Comparison of ENCODE assay signal across 26 cellular contexts in genomic region chr14:38339704-38340103, GRCh38.
DNase-seq lines count a peak whose midpoint lies in the region; ATAC-seq, FAIRE-seq and TF ChIP-seq lines count a peak whose summit lies in the region.
"Had no signal": no experiment of that assay in that cellular context is flagged by ENCODE, and none has a peak within 500 bp of the region (broad histone marks: within the 10 kb centered on the region; RNA-seq: fewer than 3 reads in every experiment).

No MANE protein-coding gene starts in this region.

- WGBS in mesenchymal stem cell, result 67% methylated on average over 1 of the region's 1 CpG

- H2BK120ac ChIP-seq in mesenchymal stem cell (ENCODE audit: low read depth, low read length), result no peak overlapping the region

- H3K27me3 ChIP-seq in mesenchymal stem cell (ENCODE audit: control insufficient read depth in 1 of 2, insufficient read depth in 1 of 2, low read length in 2 of 2), result no peaks in the 10 kb centered on the region
- H3K27me3 ChIP-seq: pancreas, SJSA1 had no signal

- H3K4me1 Mint-ChIP-seq in HFFc6 (ENCODE audit: low read depth), result peaks cover 78% of the 10 kb centered on the region
- H3K4me1 Mint-ChIP-seq: activated B cell treated with CpG ODN at 0.5 μM for 24 hours; activated CD4-positive, alpha-beta memory T cell treated with anti-CD3 and anti-CD28 coated beads, Interleukin-2, amount 10 ng/mL, durations not matched to agents 7 days and 5 days; naive thymus-derived CD4-positive, alpha-beta T cell had no signal

- FAIRE-seq in GM12892 (lab: Jason Lieb, UNC), result no peak
- FAIRE-seq: bronchial epithelial cell, pancreas had no signal

- no peak overlapping the region for H2BK15ac ChIP-seq in mesenchymal stem cell (ENCODE audit: low read depth, poor library complexity, severe bottlenecking)

- H3K9me3 Mint-ChIP-seq in HFFc6, result no peaks in the 10 kb centered on the region
- H3K9me3 Mint-ChIP-seq: activated B cell treated with CpG ODN at 0.5 μM for 24 hours; activated CD4-positive, alpha-beta memory T cell treated with anti-CD3 and anti-CD28 coated beads, Interleukin-2, amount 10 ng/mL, durations not matched to agents 7 days and 5 days had no signal

- H3K9me3 ChIP-seq in mesenchymal stem cell (ENCODE audit: control insufficient read depth, low read length), result no peaks in the 10 kb centered on the region
- H3K9me3 ChIP-seq: pancreas, SJSA1, thoracic aorta had no signal

- TF ChIP-seq POLR2A in GM12892 (IDR thresholded peaks at IDR 0.05; ENCODE audit: low read depth, low read length), result no peak

- no peak overlapping the region for H2BK5ac ChIP-seq in mesenchymal stem cell (ENCODE audit: low read depth, low read length, poor library complexity, severe bottlenecking)

- H3K36me3 ChIP-seq in mesenchymal stem cell (ENCODE audit: control insufficient read depth in 1 of 2, insufficient read depth in 2 of 2, low read depth in 1 of 2, low read length in 2 of 2), result no peaks in the 10 kb centered on the region
- H3K36me3 ChIP-seq: pancreas, SJSA1, thoracic aorta had no signal

- TF ChIP-seq CTCF in AG09309 (IDR thresholded peaks at IDR 0.05; ENCODE audit: control insufficient read depth, insufficient read depth, low read depth, low read length, missing control alignments), result no peak
- TF ChIP-seq CTCF in HFFc6 (IDR thresholded peaks at IDR 0.05), result no peak

- H3K4me3 ChIP-seq in AG09309 (ENCODE audit: control insufficient read depth, low read depth, low read length) (no peak overlapping the region), mesenchymal stem cell (ENCODE audit: insufficient read depth in 1 of 2, low read depth in 1 of 2, low read length in 2 of 2) (no peak overlapping the region)
- H3K4me3 ChIP-seq: pancreas, SJSA1, thoracic aorta had no signal

- no peak overlapping the region for H2AFZ ChIP-seq in mesenchymal stem cell (ENCODE audit: low read depth, low read length)

- no peak overlapping the region for H4K8ac ChIP-seq in mesenchymal stem cell (ENCODE audit: low read length)

- no peak overlapping the region for H3K9ac ChIP-seq in mesenchymal stem cell (ENCODE audit: low read length)

- H3K23ac ChIP-seq in mesenchymal stem cell (ENCODE audit: low read length in 2 of 2), result no peak overlapping the region

- H3K27ac ChIP-seq in mesenchymal stem cell (ENCODE audit: low read length, poor library complexity, severe bottlenecking), result no peak overlapping the region
- H3K27ac ChIP-seq: HL-60, pancreas, SJSA1, thoracic aorta had no signal

- peak overlapping the region; percentile 16; the same call in 1 of the 2 replicates for H3K4me3 Mint-ChIP-seq in HFFc6
- H3K4me3 Mint-ChIP-seq: activated B cell treated with CpG ODN at 0.5 μM for 24 hours; activated CD4-positive, alpha-beta memory T cell treated with anti-CD3 and anti-CD28 coated beads, Interleukin-2, amount 10 ng/mL, durations not matched to agents 7 days and 5 days; naive thymus-derived CD4-positive, alpha-beta T cell had no signal

- H3K79me1 ChIP-seq in mesenchymal stem cell (replicated peaks; ENCODE audit: low read length, poor library complexity, severe bottlenecking), result no peaks in the 10 kb centered on the region

- peak; percentile 82 for DNase-seq in AG09309 (ENCODE audit: low read depth)
- DNase-seq in HFFc6, result peak; percentile 82
- peak; percentile 87 for DNase-seq in amniotic epithelial cell (ENCODE audit: low read depth)
- peak; percentile 14 for DNase-seq in mesenchymal stem cell
- no peak for DNase-seq in epidermal melanocyte (ENCODE audit: insufficient read length, low spot score)
- no peak for DNase-seq in GM12892 (ENCODE audit: insufficient read length)
- DNase-seq in SK-N-DZ (ENCODE audit: low spot score), result no peak
- DNase-seq: activated B cell treated with CpG ODN at 0.5 μM for 24 hours; activated CD4-positive, alpha-beta memory T cell treated with anti-CD3 and anti-CD28 coated beads, Interleukin-2, amount 10 ng/mL, durations not matched to agents 7 days and 5 days; activated gamma-delta T cell; activated T-cell treated with anti-CD3 and anti-CD28 coated beads for 4 hours; AML-193; DND-41; left cardiac atrium; naive thymus-derived CD4-positive, alpha-beta T cell; NCI-H1694 treated with DMSO at 0.1 percent for 48 hours; NCI-H2227 treated with DMSO at 0.1 percent for 48 hours; NCI-H82; pancreas; right cardiac atrium had no signal

- H3K4me2 ChIP-seq in mesenchymal stem cell (ENCODE audit: low read length, poor library complexity, severe bottlenecking), result no peak overlapping the region

- no peak overlapping the region for H3K4ac ChIP-seq in mesenchymal stem cell (ENCODE audit: low read depth in 1 of 2, low read length in 2 of 2)

- peak overlapping the region; percentile 16 for H3K27ac Mint-ChIP-seq in HFFc6
- H3K27ac Mint-ChIP-seq: activated B cell treated with CpG ODN at 0.5 μM for 24 hours; activated CD4-positive, alpha-beta memory T cell treated with anti-CD3 and anti-CD28 coated beads, Interleukin-2, amount 10 ng/mL, durations not matched to agents 7 days and 5 days; naive thymus-derived CD4-positive, alpha-beta T cell had no signal

- ATAC-seq in HG02759 (IDR thresholded peaks at IDR 0.05; ENCODE audit: unreplicated experiment), result no peak
- ATAC-seq: naive thymus-derived CD4-positive, alpha-beta T cell; Panc1; pancreas; right cardiac atrium had no signal

- H3K18ac ChIP-seq in mesenchymal stem cell (ENCODE audit: low read depth in 1 of 2, low read length in 2 of 2), result no peak overlapping the region

- H3K27me3 Mint-ChIP-seq in HFFc6 (ENCODE audit: insufficient read depth), result no peaks in the 10 kb centered on the region; the same call in 1 of the 2 replicates
- H3K27me3 Mint-ChIP-seq: activated B cell treated with CpG ODN at 0.5 μM for 24 hours; activated CD4-positive, alpha-beta memory T cell treated with anti-CD3 and anti-CD28 coated beads, Interleukin-2, amount 10 ng/mL, durations not matched to agents 7 days and 5 days had no signal

- H4K91ac ChIP-seq in mesenchymal stem cell (ENCODE audit: low read length), result no peak overlapping the region

- H3K4me1 ChIP-seq in mesenchymal stem cell (ENCODE audit: control insufficient read depth, insufficient read depth, low read depth, low read length), result peaks cover 5% of the 10 kb centered on the region
- H3K4me1 ChIP-seq: pancreas, SJSA1 had no signal

- H2AK5ac ChIP-seq in mesenchymal stem cell (ENCODE audit: low read length, severe bottlenecking), result no peak overlapping the region

- H3K14ac ChIP-seq in mesenchymal stem cell (ENCODE audit: low read length in 2 of 2), result no peak overlapping the region

- no peak overlapping the region for H2BK12ac ChIP-seq in mesenchymal stem cell (ENCODE audit: low read length in 2 of 2)

- H3K36me3 Mint-ChIP-seq in HFFc6 (ENCODE audit: low read depth), result no peaks in the 10 kb centered on the region
- H3K36me3 Mint-ChIP-seq: naive thymus-derived CD4-positive, alpha-beta T cell had no signal

Comparison
In these comparisons a context has a peak if more than half of its experiments do, and no peak if none do; other contexts are left out.
1. DNase-seq: peak in AG09309 (single experiment), HFFc6 (single experiment), amniotic epithelial cell (single experiment) and mesenchymal stem cell (single experiment); none in epidermal melanocyte (single experiment), GM12892 (single experiment) and SK-N-DZ (single experiment).